Comparison of ENCODE assay signal across 30 cellular contexts in the genomic region with DNA sequence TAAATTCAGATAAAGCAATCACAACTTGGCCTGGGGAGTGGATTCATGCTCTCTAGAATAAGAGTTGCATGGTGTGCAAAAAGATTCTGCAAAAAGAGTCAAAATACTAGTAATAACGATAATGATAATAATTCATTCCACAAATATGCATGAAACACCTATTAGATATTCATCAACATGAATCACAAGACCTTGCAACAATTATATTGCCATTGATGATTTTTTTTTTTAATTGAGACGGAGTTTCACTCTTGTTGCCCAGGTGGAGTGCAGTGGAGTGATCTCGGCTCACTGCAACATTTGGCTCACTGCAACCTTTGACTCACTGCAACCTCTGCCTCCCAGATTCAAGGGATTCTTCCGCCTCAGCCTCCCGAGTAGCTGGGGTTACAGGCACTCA.
"Had no signal": no experiment of that assay in that cellular context is flagged by ENCODE, and none has a peak within 500 bp of the region (broad histone marks: within the 10 kb centered on the region; RNA-seq: fewer than 3 reads in every experiment).

No MANE protein-coding gene starts in this region.

- H3K27ac ChIP-seq: ascending aorta, body of pancreas, cardiac muscle cell, KMS-11, SJSA1 had no signal

- H3K36me3 ChIP-seq: ascending aorta, cardiac muscle cell, MG63, SJSA1 had no signal

- H3K27me3 ChIP-seq: ascending aorta, body of pancreas, cardiac muscle cell, MG63, SJSA1 had no signal

- H3K4me1 Mint-ChIP-seq: activated CD8-positive, alpha-beta memory T cell treated with anti-CD3 and anti-CD28 coated beads, Interleukin-2, amount 10 ng/mL, durations not matched to agents 7 days and 5 days; activated naive CD8-positive, alpha-beta T cell treated with anti-CD3 and anti-CD28 coated beads, Interleukin-2, amount 50 U/mL, for 24 hours; WTC11 had no signal

- H3K27ac Mint-ChIP-seq: activated CD8-positive, alpha-beta memory T cell treated with anti-CD3 and anti-CD28 coated beads, Interleukin-2, amount 10 ng/mL, durations not matched to agents 7 days and 5 days; activated naive CD4-positive, alpha-beta T cell treated with anti-CD3 and anti-CD28 coated beads, Interleukin-2, amount 50 U/mL, for 72 hours; activated naive CD8-positive, alpha-beta T cell treated with anti-CD3 and anti-CD28 coated beads, Interleukin-2, amount 50 U/mL, for 24 hours; activated T-cell treated with anti-CD3 and anti-CD28 coated beads, Interleukin-2, amount 50 U/mL, for 24 hours; activated T-helper 1 cell treated with anti-CD3 and anti-CD28 coated beads, Interleukin-12 subunit alpha, Interleukin-12 subunit beta, Interleukin-2, Interleukin-4 antibody, amounts not matched to agents 30 ng/mL and 10 ng/mL and 1 ng/mL, durations not matched to agents 14 hours and 24 hours and 36 hours; WTC11 had no signal

- ATAC-seq: activated CD8-positive, alpha-beta memory T cell treated with anti-CD3 and anti-CD28 coated beads, Interleukin-2, amount 10 ng/mL, durations not matched to agents 7 days and 5 days; activated naive CD4-positive, alpha-beta T cell treated with anti-CD3 and anti-CD28 coated beads, Interleukin-2, amount 50 U/mL, for 72 hours; activated naive CD8-positive, alpha-beta T cell treated with anti-CD3 and anti-CD28 coated beads, Interleukin-2, amount 50 U/mL, for 24 hours; body of pancreas; Panc1; SK-N-SH treated with all-trans-retinoic acid at 6 μM for 48 hours; WTC11 had no signal

- H3K9me3 Mint-ChIP-seq: WTC11 had no signal

- H3K27me3 Mint-ChIP-seq: activated CD8-positive, alpha-beta memory T cell treated with anti-CD3 and anti-CD28 coated beads, Interleukin-2, amount 10 ng/mL, durations not matched to agents 7 days and 5 days; activated naive CD8-positive, alpha-beta T cell treated with anti-CD3 and anti-CD28 coated beads, Interleukin-2, amount 50 U/mL, for 24 hours; activated T-cell treated with anti-CD3 and anti-CD28 coated beads, Interleukin-2, amount 50 U/mL, for 24 hours had no signal

- H3K9me3 ChIP-seq: ascending aorta, body of pancreas, MG63, SJSA1 had no signal

- H3K4me3 ChIP-seq: ascending aorta, body of pancreas, cardiac muscle cell, MG63, SJSA1 had no signal

- H3K4me3 Mint-ChIP-seq: activated CD8-positive, alpha-beta memory T cell treated with anti-CD3 and anti-CD28 coated beads, Interleukin-2, amount 10 ng/mL, durations not matched to agents 7 days and 5 days; activated naive CD8-positive, alpha-beta T cell treated with anti-CD3 and anti-CD28 coated beads, Interleukin-2, amount 50 U/mL, for 24 hours; activated T-cell treated with anti-CD3 and anti-CD28 coated beads, Interleukin-2, amount 50 U/mL, for 24 hours; activated T-helper 1 cell treated with anti-CD3 and anti-CD28 coated beads, Interleukin-12 subunit alpha, Interleukin-12 subunit beta, Interleukin-2, Interleukin-4 antibody, amounts not matched to agents 30 ng/mL and 10 ng/mL and 1 ng/mL, durations not matched to agents 14 hours and 24 hours and 36 hours; WTC11 had no signal

- DNase-seq: activated CD4-positive, alpha-beta T cell treated with anti-CD3 and anti-CD28 coated beads for 48 hours; activated CD4-positive, alpha-beta T cell treated with anti-CD3 and anti-CD28 coated beads, Interleukin-2, amount 50 U/mL, for 48 hours; activated CD4-positive, CD25-positive, alpha-beta regulatory T cell treated with anti-CD3 and anti-CD28 coated beads, Interleukin-2, amount 50 U/mL, for 72 hours; activated CD8-positive, alpha-beta memory T cell treated with anti-CD3 and anti-CD28 coated beads, Interleukin-2, amount 10 ng/mL, durations not matched to agents 7 days and 5 days; activated effector memory CD4-positive, alpha-beta T cell treated with Interleukin-2 at 50 U/mL for 16 hours; activated naive CD4-positive, alpha-beta T cell treated with Interleukin-2 at 50 U/mL for 16 hours; activated naive CD8-positive, alpha-beta T cell treated with anti-CD3 and anti-CD28 coated beads, Interleukin-2, amount 50 U/mL, for 24 hours; activated T-cell treated with anti-CD3 and anti-CD28 coated beads, Interleukin-2, amount 50 U/mL, for 24 hours; amniotic stem cell; body of pancreas; MG63; NCI-H1092 treated with DMSO at 0.1 percent for 48 hours; NCI-H1436; NCI-H1694 treated with DMSO at 0.1 percent for 48 hours; NCI-H2081; NCI-H510A treated with DMSO at 0.1 percent for 48 hours; NCI-H69; NK-92 treated with Interleukin-12 subunit alpha and Interleukin-12 subunit beta, amount 100 ng/mL, for 24 hours; RPMI8226; SHP77; SW 1271 had no signal

- H3K36me3 Mint-ChIP-seq: activated CD8-positive, alpha-beta memory T cell treated with anti-CD3 and anti-CD28 coated beads, Interleukin-2, amount 10 ng/mL, durations not matched to agents 7 days and 5 days; activated naive CD4-positive, alpha-beta T cell treated with anti-CD3 and anti-CD28 coated beads, Interleukin-2, amount 50 U/mL, for 72 hours; WTC11 had no signal
